ENCODE assay signal across 25 cellular contexts in the genomic region with DNA sequence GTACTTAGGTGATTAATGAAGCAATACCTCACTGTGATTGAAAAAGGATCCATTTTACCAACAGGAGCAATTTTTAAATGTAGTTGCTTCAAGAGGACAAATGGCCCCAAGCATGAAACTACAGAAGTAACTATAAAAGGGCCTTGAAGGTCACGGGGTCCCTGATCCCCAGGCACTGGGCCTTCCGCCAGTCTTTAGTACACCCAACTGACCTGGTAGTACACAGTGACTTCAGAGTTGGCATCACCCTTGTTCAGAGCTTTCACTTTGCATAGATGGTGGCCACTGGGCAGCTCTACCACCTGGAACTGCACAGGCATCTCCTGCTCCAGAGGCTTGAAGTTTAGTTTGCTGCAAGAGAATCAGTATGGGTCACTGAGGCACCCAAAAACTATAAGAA.
DNase-seq lines count a peak whose midpoint lies in the region; ATAC-seq and TF ChIP-seq lines count a peak whose summit lies in the region.
"Had no signal": no experiment of that assay in that cellular context is flagged by ENCODE, and none has a peak within 500 bp of the region (broad histone marks: within the 10 kb centered on the region; RNA-seq: fewer than 3 reads in every experiment).

No MANE protein-coding gene starts in this region.

- no peak for ATAC-seq in CD8-positive, alpha-beta T cell
- no peak for ATAC-seq in central memory CD8-positive, alpha-beta T cell (replicated peaks; ENCODE audit: extremely low read depth, poor library complexity, severe bottlenecking)
- ATAC-seq: activated CD4-positive, CD25-positive, alpha-beta regulatory T cell treated with anti-CD3 and anti-CD28 coated beads, Interleukin-2, amount 50 U/mL, for 24 hours had no signal

- DNase-seq in activated T-cell treated with anti-CD3 and anti-CD28 coated beads, Interleukin-2, amount 50 U/mL, for 24 hours = no peak
- no peak for DNase-seq in activated T-cell treated with anti-CD3 and anti-CD28 coated beads, Interleukin-2, amount 50 U/mL, for 48 hours
- DNase-seq in CD8-positive, alpha-beta T cell = no peak
- no peak for DNase-seq in central memory CD8-positive, alpha-beta T cell (ENCODE audit: low spot score in 2 of 2)
- DNase-seq in progenitor cell of endocrine pancreas (ENCODE audit: low spot score, unreplicated experiment) (no peak), NCI-H446 (lab: John Stamatoyannopoulos, UW) (no peak), NCI-H774 (lab: John Stamatoyannopoulos, UW) (no peak)
- no peak for DNase-seq in activated CD8-positive, alpha-beta memory T cell treated with anti-CD3 and anti-CD28 coated beads, Interleukin-2, amount 50 U/mL, for 48 hours
- DNase-seq: activated naive CD4-positive, alpha-beta T cell treated with anti-CD3 and anti-CD28 coated beads, Interleukin-2, amount 50 U/mL, for 16 hours; aorta; esophagus squamous epithelium; foreskin melanocyte; KBM-7; kidney glomerular epithelial cell; mesenchymal stem cell; NCI-H1417 treated with DMSO at 0.1 percent for 48 hours; NCI-H2081; NCI-H2227 treated with DMSO at 0.1 percent for 48 hours; NCI-H748 treated with DMSO at 0.1 percent for 48 hours; nucleus accumbens; tibial artery had no signal

- H3K36me3 ChIP-seq in CD8-positive, alpha-beta T cell (ENCODE audit: insufficient read depth, low read length) = peaks cover 57% of the 10 kb centered on the region

- H3K4me3 Mint-ChIP-seq in activated T-cell treated with anti-CD3 and anti-CD28 coated beads, Interleukin-2, amount 50 U/mL, for 24 hours = no peak overlapping the region
- no peak overlapping the region for H3K4me3 Mint-ChIP-seq in CD8-positive, alpha-beta T cell
- H3K4me3 Mint-ChIP-seq in central memory CD8-positive, alpha-beta T cell = peak overlapping the region; percentile 32
- no peak overlapping the region for H3K4me3 Mint-ChIP-seq in progenitor cell of endocrine pancreas (ENCODE audit: low read depth)
- H3K4me3 Mint-ChIP-seq: dendritic cell treated with granulocyte-macrophage colony-stimulating factor and Interleukin-4, amounts not matched to agents 40 ng/mL and 50 ng/mL, for 4 days had no signal

- H3K27me3 Mint-ChIP-seq in activated T-cell treated with anti-CD3 and anti-CD28 coated beads, Interleukin-2, amount 50 U/mL, for 24 hours = no peaks in the 10 kb centered on the region
- no peaks in the 10 kb centered on the region for H3K27me3 Mint-ChIP-seq in CD8-positive, alpha-beta T cell (ENCODE audit: low read depth)
- H3K27me3 Mint-ChIP-seq in central memory CD8-positive, alpha-beta T cell = no peaks in the 10 kb centered on the region
- H3K27me3 Mint-ChIP-seq in progenitor cell of endocrine pancreas = no peaks in the 10 kb centered on the region
- H3K27me3 Mint-ChIP-seq: dendritic cell treated with granulocyte-macrophage colony-stimulating factor and Interleukin-4, amounts not matched to agents 40 ng/mL and 50 ng/mL, for 4 days had no signal

- intact Hi-C loops in CD8-positive, alpha-beta T cell (cut with DNase I, micrococcal nuclease) = no loop called here

- H3K9me3 ChIP-seq in CD8-positive, alpha-beta T cell (ENCODE audit: low read length) = no peaks in the 10 kb centered on the region
- H3K9me3 ChIP-seq: esophagus squamous epithelium, HAP-1, SJSA1, tibial artery had no signal

- H3K27ac ChIP-seq in CD8-positive, alpha-beta T cell (ENCODE audit: low read depth, low read length) = no peak overlapping the region
- H3K27ac ChIP-seq: esophagus squamous epithelium, SJSA1 had no signal

- POLR2A ChIA-PET in CD8-positive, alpha-beta T cell (lab: Charles Lee) = no interaction called here

- no peak overlapping the region for H3K4me3 ChIP-seq in CD8-positive, alpha-beta T cell (ENCODE audit: low read depth, low read length)
- H3K4me3 ChIP-seq: esophagus squamous epithelium, HAP-1, SJSA1, tibial artery had no signal

- peaks cover 16% of the 10 kb centered on the region for H3K4me1 Mint-ChIP-seq in activated T-cell treated with anti-CD3 and anti-CD28 coated beads, Interleukin-2, amount 50 U/mL, for 24 hours (ENCODE audit: low read depth)
- H3K4me1 Mint-ChIP-seq in CD8-positive, alpha-beta T cell (ENCODE audit: low read depth) = no peaks in the 10 kb centered on the region
- no peaks in the 10 kb centered on the region for H3K4me1 Mint-ChIP-seq in central memory CD8-positive, alpha-beta T cell
- peaks cover 45% of the 10 kb centered on the region for H3K4me1 Mint-ChIP-seq in progenitor cell of endocrine pancreas (ENCODE audit: low read depth)

- CTCF ChIA-PET in CD8-positive, alpha-beta T cell (lab: Charles Lee) = no interaction called here

- TF ChIP-seq CTCF in CD8-positive, alpha-beta T cell (IDR thresholded peaks at IDR 0.05) = no peak
- no peak for TF ChIP-seq CTCF in progenitor cell of endocrine pancreas (IDR thresholded peaks at IDR 0.05; ENCODE audit: unreplicated experiment)

- no peaks in the 10 kb centered on the region for H3K9me3 Mint-ChIP-seq in activated T-cell treated with anti-CD3 and anti-CD28 coated beads, Interleukin-2, amount 50 U/mL, for 24 hours
- H3K9me3 Mint-ChIP-seq in CD8-positive, alpha-beta T cell = no peaks in the 10 kb centered on the region
- no peaks in the 10 kb centered on the region for H3K9me3 Mint-ChIP-seq in central memory CD8-positive, alpha-beta T cell
- H3K9me3 Mint-ChIP-seq in progenitor cell of endocrine pancreas (ENCODE audit: low read depth) = peaks cover 3% of the 10 kb centered on the region
- H3K9me3 Mint-ChIP-seq: dendritic cell treated with granulocyte-macrophage colony-stimulating factor and Interleukin-4, amounts not matched to agents 40 ng/mL and 50 ng/mL, for 4 days had no signal

- H3K27ac Mint-ChIP-seq in activated T-cell treated with anti-CD3 and anti-CD28 coated beads, Interleukin-2, amount 50 U/mL, for 24 hours = peak overlapping the region; percentile 70
- H3K27ac Mint-ChIP-seq in CD8-positive, alpha-beta T cell = peak overlapping the region; percentile 74
- H3K27ac Mint-ChIP-seq in central memory CD8-positive, alpha-beta T cell (ENCODE audit: low read depth) = no peak overlapping the region
- H3K27ac Mint-ChIP-seq in progenitor cell of endocrine pancreas = peak overlapping the region; percentile 89

- peaks cover 89% of the 10 kb centered on the region for H3K36me3 Mint-ChIP-seq in activated T-cell treated with anti-CD3 and anti-CD28 coated beads, Interleukin-2, amount 50 U/mL, for 24 hours (ENCODE audit: low read depth)
- peaks cover 87% of the 10 kb centered on the region for H3K36me3 Mint-ChIP-seq in CD8-positive, alpha-beta T cell
- peaks cover 26% of the 10 kb centered on the region for H3K36me3 Mint-ChIP-seq in central memory CD8-positive, alpha-beta T cell (ENCODE audit: insufficient read depth)
- H3K36me3 Mint-ChIP-seq in progenitor cell of endocrine pancreas (ENCODE audit: insufficient read depth) = peaks cover 63% of the 10 kb centered on the region

- H3K27me3 ChIP-seq in CD8-positive, alpha-beta T cell (ENCODE audit: insufficient read depth, low read length) = no peaks in the 10 kb centered on the region
- H3K27me3 ChIP-seq: esophagus squamous epithelium, SJSA1, tibial artery had no signal

- no peaks in the 10 kb centered on the region for H3K4me1 ChIP-seq in CD8-positive, alpha-beta T cell (ENCODE audit: insufficient read depth, low read length)
- H3K4me1 ChIP-seq: esophagus squamous epithelium, HAP-1, SJSA1, tibial artery had no signal
